Comparison of ENCODE assay signal across 8 cellular contexts in the genomic region with DNA sequence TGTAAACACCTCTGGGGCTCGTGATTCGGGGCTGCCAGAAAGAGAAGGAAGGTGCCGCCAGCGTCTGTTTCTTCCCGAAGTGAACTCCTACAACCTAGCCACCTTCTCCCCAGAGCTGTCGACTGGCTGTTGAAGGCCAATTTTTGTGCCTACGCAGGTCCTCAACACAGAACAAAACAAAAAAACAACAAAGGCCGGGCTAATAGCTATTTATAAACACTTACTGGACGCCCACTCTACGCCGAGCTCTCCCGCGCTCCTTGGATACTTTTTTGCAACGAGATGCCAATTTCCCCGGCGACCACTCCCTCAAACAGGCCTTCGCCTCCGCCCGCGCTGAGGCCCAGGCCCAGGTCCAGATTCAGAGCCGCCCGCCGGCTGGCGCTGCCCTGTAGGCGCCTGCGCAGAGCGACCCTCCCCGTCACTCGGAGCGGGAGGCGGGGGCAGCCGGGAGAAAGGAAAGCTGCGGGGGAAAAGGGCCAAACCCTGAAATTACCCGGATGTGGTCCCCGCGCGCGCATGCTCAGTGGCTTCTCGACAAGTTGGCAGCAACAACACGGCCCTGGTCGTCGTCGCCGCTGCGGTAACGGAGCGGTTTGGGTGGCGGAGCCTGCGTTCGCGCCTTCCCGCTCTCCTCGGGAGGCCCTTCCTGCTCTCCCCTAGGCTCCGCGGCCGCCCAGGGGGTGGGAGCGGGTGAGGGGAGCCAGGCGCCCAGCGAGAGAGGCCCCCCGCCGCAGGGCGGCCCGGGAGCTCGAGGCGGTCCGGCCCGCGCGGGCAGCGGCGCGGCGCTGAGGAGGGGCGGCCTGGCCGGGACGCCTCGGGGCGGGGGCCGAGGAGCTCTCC. TPM values are rescaled to one million over a fixed set of nuclear protein-coding genes. Genes with fewer than 3 reads are reported as not detected.
DNase-seq lines count a peak whose midpoint lies in the region; ATAC-seq and TF ChIP-seq lines count a peak whose summit lies in the region.

A gene (plus strand): TSS at position 520 of the 843 bp plus-strand sequence. CDS start 16,834 bp downstream, outside the sequence.

- H3K4me1 ChIP-seq in IMR-90 (ENCODE audit: control insufficient read depth, insufficient read depth, low read length) (peaks cover 5% of the 10 kb centered on the region), OCI-LY7 (ENCODE audit: insufficient read depth, low read length, poor library complexity, severe bottlenecking) (peaks cover 14% of the 10 kb centered on the region), mononuclear cell (ENCODE audit: insufficient read depth, low read length) (peaks cover 57% of the 10 kb centered on the region)

- WGBS in IMR-90 (ENCODE audit: extremely low coverage in 2 of 2, insufficient read length in 1 of 2), 2 experiments, result 0% methylated on average over 15 of the region's 79 CpGs; no CpG with 5 or more reads in 1 of the 2 experiments

- H3K79me1 ChIP-seq in IMR-90 (ENCODE audit: low read depth in 1 of 2, low read length in 2 of 2), result peaks cover 32 to 43% of the 10 kb centered on the region in 2 experiments

- peak within 1 kb of the TSS; percentile 97 for H2AK9ac ChIP-seq in IMR-90 (replicated peaks; ENCODE audit: low read depth, low read length, poor library complexity)

- H4K20me1 ChIP-seq in IMR-90 (ENCODE audit: insufficient read depth, low read length) (peaks cover 38% of the 10 kb centered on the region), OCI-LY7 (ENCODE audit: insufficient read depth, low read length) (peaks cover 20% of the 10 kb centered on the region)

- ATAC-seq in GM21529 (IDR thresholded peaks at IDR 0.05; ENCODE audit: unreplicated experiment), result peak; percentile 63
- peak; percentile 95 for ATAC-seq in IMR-90 (ENCODE audit: low read depth)

- peak within 1 kb of the TSS; percentile 62; the same call in 1 of the 2 replicates for H2BK120ac ChIP-seq in IMR-90 (ENCODE audit: low read depth, low read length)

- POLR2A ChIA-PET in IMR-90 (lab: Charles Lee; ENCODE audit: unreplicated experiment) (interaction anchor here (0.6 kb wide), 1 partner anchor 25 kb away, joined by 3 read pairs; no protein-coding TSS in a partner anchor), OCI-LY7 (lab: Charles Lee) (interaction anchor here (0.7 to 1.8 kb wide), 5 partner anchors 11 to 138 kb away, joined by 3 to 4 read pairs (median 3); no protein-coding TSS in a partner anchor)

- dilution Hi-C loops in IMR-90 (cut with HindIII; ENCODE audit: low sequenced_read_pairs, unreplicated experiment), result no loop called here

- in situ Hi-C loops in IMR-90 (cut with MboI; ENCODE audit: low sequenced_read_pairs), result loop anchor here (5.0 to 25.0 kb wide), 2 partner anchors 58 to 743 kb away; a partner anchor contains a TSS

- H3K27ac ChIP-seq in IMR-90 (ENCODE audit: insufficient read depth, low read length) (peak within 1 kb of the TSS; percentile 96), OCI-LY7 (ENCODE audit: low read depth, low read length, poor library complexity, severe bottlenecking) (peak within 1 kb of the TSS; percentile 57)

- H3K18ac ChIP-seq in IMR-90 (ENCODE audit: low read depth, low read length), result peak within 1 kb of the TSS; percentile 45

- BruUV-seq in IMR-90 (replicated peaks; lab: Mats Ljungman, UMichigan), result no TSS peak
- no TSS peak for BruUV-seq in OCI-LY7 (replicated peaks; lab: Mats Ljungman, UMichigan)

- H2BK5ac ChIP-seq in IMR-90 (ENCODE audit: low read depth, low read length, poor library complexity, severe bottlenecking), result peak within 1 kb of the TSS; percentile 94

- peak within 1 kb of the TSS; percentile 91 for H3K4ac ChIP-seq in IMR-90 (ENCODE audit: low read depth, low read length)

- peak within 1 kb of the TSS; percentile 25; the same call in 1 of the 3 replicates for H2BK15ac ChIP-seq in IMR-90 (ENCODE audit: low read depth, low read length)

- H3K27me3 ChIP-seq in IMR-90 (ENCODE audit: control insufficient read depth, insufficient read depth, low read length) (no peaks in the 10 kb centered on the region), mononuclear cell (ENCODE audit: insufficient read depth, low read length) (no peaks in the 10 kb centered on the region)

- H3K9me3 ChIP-seq in IMR-90 (ENCODE audit: control insufficient read depth, insufficient read depth, low read length), result no peaks in the 10 kb centered on the region
- H3K9me3 ChIP-seq in OCI-LY7 (ENCODE audit: low read length), result no peaks in the 10 kb centered on the region
- H3K9me3 ChIP-seq in mononuclear cell (ENCODE audit: low read depth, low read length), result no peaks in the 10 kb centered on the region

- no peak within 1 kb of the TSS for H2BK20ac ChIP-seq in IMR-90 (ENCODE audit: low read depth, low read length)

- TF ChIP-seq CTCF in IMR-90 (conservative IDR thresholded peaks at IDR 0.05; ENCODE audit: low read depth, low read length) (no peak), OCI-LY7 (conservative IDR thresholded peaks at IDR 0.05; ENCODE audit: low read length) (no peak)

- peaks cover 11% of the 10 kb centered on the region for H3K9me1 ChIP-seq in IMR-90 (ENCODE audit: insufficient read depth, low read length)

- H3K36me3 ChIP-seq in IMR-90 (ENCODE audit: control insufficient read depth, insufficient read depth, low read length), result peaks cover 5% of the 10 kb centered on the region
- H3K36me3 ChIP-seq in OCI-LY7 (ENCODE audit: insufficient read depth, low read length), result peaks cover 21% of the 10 kb centered on the region

- peak within 1 kb of the TSS; percentile 89 for H3K23ac ChIP-seq in IMR-90 (ENCODE audit: low read depth, low read length)

- CTCF ChIA-PET in IMR-90 (lab: Yijun Ruan, JAX), result no interaction called here
- CTCF ChIA-PET in OCI-LY7 (lab: Charles Lee; ENCODE audit: unreplicated experiment), result no interaction called here

- H3K79me2 ChIP-seq in OCI-LY7 (ENCODE audit: insufficient read depth, low read depth, low read length), result peaks cover 57% of the 10 kb centered on the region

- intact Hi-C loops in IMR-90 (cut with micrococcal nuclease) (loop anchor here (2.0 to 5.0 kb wide), 4 partner anchors 61 to 213 kb away; a partner anchor contains a TSS), OCI-LY7 (cut with micrococcal nuclease; ENCODE audit: unreplicated experiment) (loop anchor here (2.0 to 10.0 kb wide), 3 partner anchors 63 to 165 kb away; a partner anchor contains a TSS)

- H3K4me2 ChIP-seq in IMR-90 (ENCODE audit: low read depth, low read length) (peak within 1 kb of the TSS; percentile 95), OCI-LY7 (ENCODE audit: low read length) (peak within 1 kb of the TSS; percentile 89)

- peak within 1 kb of the TSS; percentile 83 for H4K91ac ChIP-seq in IMR-90 (ENCODE audit: insufficient read depth, low read depth, low read length)

- DNase-seq in DMS 273 treated with DMSO at 0.1 percent for 48 hours (lab: John Stamatoyannopoulos, UW) (peak; percentile 89), IMR-90 (peak; percentile 94), OCI-LY7 (ENCODE audit: low spot score) (peak; percentile 85), activated T-cell treated with anti-CD3 and anti-CD28 coated beads for 4 hours (peak; percentile 99), epidermal melanocyte (ENCODE audit: insufficient read length, low spot score) (peak; percentile 91)
- peak; percentile 96 to 98 for DNase-seq in stimulated activated CD8-positive, alpha-beta memory T cell treated with anti-CD3 and anti-CD28 coated beads, Interleukin-2, amount 100 ng/mL, for 48 hours (ENCODE audit: low read depth in 2 of 2)

- H3K4me3 ChIP-seq in IMR-90 (ENCODE audit: insufficient read depth, low read depth, low read length) (peak within 1 kb of the TSS; percentile 78), OCI-LY7 (ENCODE audit: low read depth, low read length, poor library complexity, severe bottlenecking) (peak within 1 kb of the TSS; percentile 87), mononuclear cell (ENCODE audit: low read length) (peak within 1 kb of the TSS; percentile 68)

- H3K14ac ChIP-seq in IMR-90 (replicated peaks; ENCODE audit: low read depth, low read length), result peak within 1 kb of the TSS; percentile 95

- peak; percentile 90 for TF ChIP-seq POLR2A in IMR-90 (IDR thresholded peaks at IDR 0.05; ENCODE audit: low read depth, low read length)

- peak within 1 kb of the TSS; percentile 95 for H3K56ac ChIP-seq in IMR-90 (ENCODE audit: extremely low read depth, insufficient read depth, low read length)

- TF ChIP-seq RAD21 in IMR-90 (IDR thresholded peaks at IDR 0.05; ENCODE audit: low read length), result no peak

- peak within 1 kb of the TSS; percentile 92 for H3K9ac ChIP-seq in IMR-90 (ENCODE audit: low read depth, low read length)

- H2AFZ ChIP-seq in IMR-90 (replicated peaks; ENCODE audit: low read length, poor library complexity) (peak within 1 kb of the TSS; percentile 97), OCI-LY7 (ENCODE audit: low read length) (peak within 1 kb of the TSS; percentile 94)

- peak within 1 kb of the TSS; percentile 85 to 91 for H4K8ac ChIP-seq in IMR-90 (ENCODE audit: low read depth in 2 of 2, low read length in 2 of 2)

- H3K9me2 ChIP-seq in OCI-LY7 (ENCODE audit: insufficient read depth, low read length), result no peaks in the 10 kb centered on the region

- peak within 1 kb of the TSS; percentile 59 for H4K5ac ChIP-seq in IMR-90 (ENCODE audit: low read depth, low read length)

- H2AK5ac ChIP-seq in IMR-90 (ENCODE audit: low read depth, low read length), result peak within 1 kb of the TSS; percentile 58; the same call in 1 of the 2 replicates

TF ChIP-seq in IMR-90, 13 proteins besides CTCF, POLR2A, EP300 and RAD21:
- TF ChIP-seq MAFK (IDR thresholded peaks at IDR 0.05; ENCODE audit: low read depth, low read length), result no peak
- no peak for TF ChIP-seq SMC3 (IDR thresholded peaks at IDR 0.05; ENCODE audit: low read depth, low read length)
- TF ChIP-seq BHLHE40 (IDR thresholded peaks at IDR 0.05; ENCODE audit: low read depth, low read length), result peak; percentile 32; the same call in 1 of the 2 replicates
- TF ChIP-seq MAZ (IDR thresholded peaks at IDR 0.05; ENCODE audit: borderline replicate concordance, low read depth, low read length), result peak; percentile 85
- TF ChIP-seq FOS (IDR thresholded peaks at IDR 0.05; ENCODE audit: low read depth, low read length), result peak; percentile 16; the same call in 1 of the 2 replicates
- TF ChIP-seq CHD1 (IDR thresholded peaks at IDR 0.05; ENCODE audit: low read depth, low read length), result 0 out of 2 replicates have a peak, but pooled peaks have one; percentile 28

RNA-seq across cellular contexts. Expression of the gene that starts here (rescaled TPM):
- total RNA-seq in IMR-90 (2012; rRNA removed) (145 and 194 TPM in 2 replicates), OCI-LY7 (2022) (47.1 and 47.6 TPM in 2 replicates), mononuclear cell (77.9 TPM)
- polyA plus RNA-seq in IMR-90 (2012; rRNA removed), result 54.3 and 57.6 TPM in 2 replicates
- 20.5 and 29.9 TPM in 2 replicates for polyA plus RNA-seq in IMR-90 (2012; cell fraction: cytosol; rRNA removed)
- polyA plus RNA-seq in IMR-90 (2012; cell fraction: nucleus; rRNA removed; ENCODE audit: low replicate concordance), result 27.3 and 57.4 TPM in 2 replicates
- 28.1 and 44.7 TPM in 2 replicates for total RNA-seq in OCI-LY7 (2014; rRNA removed; shearing (Covaris generic))

Comparison
In these comparisons a context has a peak if more than half of its experiments do, and no peak if none do; other contexts are left out.
1. Peak in every context shown above with its lines: DNase-seq, ATAC-seq, H3K4me3 ChIP-seq and H3K27ac ChIP-seq.